In genomic region chr13:78393286-78393685, GRCh38 we compare ENCODE assay signal across 24 cellular contexts.
"Had no signal": no experiment of that assay in that cellular context is flagged by ENCODE, and none has a peak within 500 bp of the region (broad histone marks: within the 10 kb centered on the region; RNA-seq: fewer than 3 reads in every experiment).

No MANE protein-coding gene starts in this region.

- DNase-seq: activated CD4-positive, alpha-beta T cell treated with anti-CD3 and anti-CD28 coated beads for 1 hour; activated CD4-positive, alpha-beta T cell treated with anti-CD3 and anti-CD28 coated beads, Interleukin-2, amount 50 U/mL, for 1 hour; activated CD8-positive, alpha-beta T cell treated with anti-CD3 and anti-CD28 coated beads, Interleukin-2, amount 10 ng/mL, durations not matched to agents 7 days and 5 days; activated gamma-delta T cell treated with Interleukin-2 at 50 U/mL for 16 hours; activated T-cell treated with anti-CD3 and anti-CD28 coated beads, Interleukin-2, amount 50 U/mL, for 1 hour; anterior cingulate cortex; body of pancreas; foreskin fibroblast; heart right ventricle; left colon; pancreas; psoas muscle; spleen; stimulated activated CD4-positive, alpha-beta T cell treated with anti-CD3 and anti-CD28 coated beads, Interleukin-4, amount 100 ng/mL, for 1 hour; stimulated activated naive CD4-positive, alpha-beta T cell; T-helper 9 cell; upper lobe of left lung; WERI-Rb-1 had no signal

- H3K9me3 ChIP-seq: body of pancreas, pancreas, psoas muscle, right atrium auricular region, thoracic aorta, upper lobe of left lung had no signal

- H3K27ac Mint-ChIP-seq: activated CD8-positive, alpha-beta T cell treated with anti-CD3 and anti-CD28 coated beads, Interleukin-2, amount 10 ng/mL, durations not matched to agents 7 days and 5 days; activated naive CD4-positive, alpha-beta T cell treated with anti-CD3 and anti-CD28 coated beads, Interleukin-2, amount 50 U/mL, for 24 hours; memory B cell; nephron had no signal

- H3K4me3 ChIP-seq: body of pancreas, cardiac muscle cell, heart right ventricle, pancreas, psoas muscle, right atrium auricular region, spleen, thoracic aorta, upper lobe of left lung had no signal

- H3K36me3 Mint-ChIP-seq: activated naive CD4-positive, alpha-beta T cell treated with anti-CD3 and anti-CD28 coated beads, Interleukin-2, amount 50 U/mL, for 24 hours; memory B cell had no signal

- H3K27me3 Mint-ChIP-seq: memory B cell had no signal

- H3K4me3 Mint-ChIP-seq: activated CD8-positive, alpha-beta T cell treated with anti-CD3 and anti-CD28 coated beads, Interleukin-2, amount 10 ng/mL, durations not matched to agents 7 days and 5 days; activated naive CD4-positive, alpha-beta T cell treated with anti-CD3 and anti-CD28 coated beads, Interleukin-2, amount 50 U/mL, for 24 hours; memory B cell; nephron had no signal

- H3K4me1 ChIP-seq: body of pancreas, heart right ventricle, pancreas, psoas muscle, right atrium auricular region, spleen, upper lobe of left lung had no signal

- H3K9me3 Mint-ChIP-seq: nephron had no signal

- H3K4me1 Mint-ChIP-seq: activated naive CD4-positive, alpha-beta T cell treated with anti-CD3 and anti-CD28 coated beads, Interleukin-2, amount 50 U/mL, for 24 hours; memory B cell; nephron had no signal

- H3K27me3 ChIP-seq: body of pancreas, cardiac muscle cell, heart right ventricle, pancreas, right atrium auricular region, spleen, upper lobe of left lung had no signal

- ATAC-seq: activated CD8-positive, alpha-beta T cell treated with anti-CD3 and anti-CD28 coated beads, Interleukin-2, amount 10 ng/mL, durations not matched to agents 7 days and 5 days; body of pancreas; heart right ventricle; left colon; pancreas; psoas muscle had no signal

- H3K36me3 ChIP-seq: cardiac muscle cell, heart right ventricle, pancreas, right atrium auricular region, spleen, thoracic aorta, upper lobe of left lung, WERI-Rb-1 had no signal

- H3K27ac ChIP-seq: body of pancreas, cardiac muscle cell, heart right ventricle, pancreas, psoas muscle, right atrium auricular region, spleen, thoracic aorta, upper lobe of left lung, WERI-Rb-1 had no signal
